In genomic region chr5:10685103-10685502, GRCh38 we compare ENCODE assay signal across 12 cellular contexts.
A peak's percentile ranks its signal among the peaks of the same experiment; 100 is the strongest.
DNase-seq lines count a peak whose midpoint lies in the region; ATAC-seq lines count a peak whose summit lies in the region.
"Had no signal": no experiment of that assay in that cellular context is flagged by ENCODE, and none has a peak within 500 bp of the region (broad histone marks: within the 10 kb centered on the region; RNA-seq: fewer than 3 reads in every experiment).

No MANE protein-coding gene starts in this region.

- H3K9me3 Mint-ChIP-seq in activated CD4-positive, alpha-beta T cell treated with anti-CD3 and anti-CD28 coated beads for 36 hours (ENCODE audit: low read depth): no peaks in the 10 kb centered on the region
- H3K9me3 Mint-ChIP-seq in stimulated activated naive B cell treated with anti-CD40 and anti-IgM and Interleukin-4, amounts not matched to agents 10 μg/mL and 1 μg/mL and 100 μg/mL, for 72 hours: peaks cover 0 to 4% of the 10 kb centered on the region in 2 donors

- H3K4me3 Mint-ChIP-seq in activated CD4-positive, alpha-beta T cell treated with anti-CD3 and anti-CD28 coated beads for 36 hours: no peak overlapping the region
- no peak overlapping the region for H3K4me3 Mint-ChIP-seq in stimulated activated naive B cell treated with anti-CD40 and anti-IgM and Interleukin-4, amounts not matched to agents 10 μg/mL and 1 μg/mL and 100 μg/mL, for 72 hours

- CTCF ChIA-PET in activated CD4-positive, alpha-beta T cell treated with anti-CD3 and anti-CD28 coated beads for 36 hours (lab: Charles Lee): interaction anchor here (0.9 to 2.7 kb wide), 4 partner anchors 11 to 232 kb away, joined by 3 to 10 read pairs (median 3); no protein-coding TSS in a partner anchor

- intact Hi-C loops in activated CD4-positive, alpha-beta T cell treated with anti-CD3 and anti-CD28 coated beads for 36 hours (cut with DNase I, micrococcal nuclease): loop anchor here in 1 of 2 experiments (2.0 to 5.0 kb wide), 2 partner anchors 52 to 123 kb away; partner anchors contain the start of gene ANKRD33B

- H3K4me1 Mint-ChIP-seq in activated CD4-positive, alpha-beta T cell treated with anti-CD3 and anti-CD28 coated beads for 36 hours: peaks cover 5% of the 10 kb centered on the region
- H3K4me1 Mint-ChIP-seq in stimulated activated naive B cell treated with anti-CD40 and anti-IgM and Interleukin-4, amounts not matched to agents 10 μg/mL and 1 μg/mL and 100 μg/mL, for 72 hours: peaks cover 19 to 23% of the 10 kb centered on the region in 2 donors

- H3K36me3 Mint-ChIP-seq in activated CD4-positive, alpha-beta T cell treated with anti-CD3 and anti-CD28 coated beads for 36 hours (ENCODE audit: low read depth): peaks cover 28% of the 10 kb centered on the region
- H3K36me3 Mint-ChIP-seq in stimulated activated naive B cell treated with anti-CD40 and anti-IgM and Interleukin-4, amounts not matched to agents 10 μg/mL and 1 μg/mL and 100 μg/mL, for 72 hours: peaks cover 47 to 72% of the 10 kb centered on the region in 2 donors

- POLR2A ChIA-PET in activated CD4-positive, alpha-beta T cell treated with anti-CD3 and anti-CD28 coated beads for 36 hours (lab: Charles Lee): interaction anchor here (0.5 to 0.6 kb wide), 2 partner anchors 109 to 332 kb away, joined by 3 to 4 read pairs; no protein-coding TSS in a partner anchor

- H3K27me3 Mint-ChIP-seq in activated CD4-positive, alpha-beta T cell treated with anti-CD3 and anti-CD28 coated beads for 36 hours: no peaks in the 10 kb centered on the region
- H3K27me3 Mint-ChIP-seq in stimulated activated naive B cell treated with anti-CD40 and anti-IgM and Interleukin-4, amounts not matched to agents 10 μg/mL and 1 μg/mL and 100 μg/mL, for 72 hours: no peaks in the 10 kb centered on the region

- peak; percentile 56 for ATAC-seq in activated CD4-positive, alpha-beta T cell treated with anti-CD3 and anti-CD28 coated beads for 36 hours
- ATAC-seq in GM21723 (IDR thresholded peaks at IDR 0.05; ENCODE audit: unreplicated experiment): peak; percentile 79
- ATAC-seq in HG03159 (IDR thresholded peaks at IDR 0.05; ENCODE audit: unreplicated experiment): peak; percentile 62
- ATAC-seq in stimulated activated naive B cell treated with anti-CD40 and anti-IgM and Interleukin-4, amounts not matched to agents 10 μg/mL and 1 μg/mL and 100 μg/mL, for 72 hours (replicated peaks): peak; percentile 72 to 76

- H3K27ac Mint-ChIP-seq in activated CD4-positive, alpha-beta T cell treated with anti-CD3 and anti-CD28 coated beads for 36 hours: peak overlapping the region; percentile 30
- peak overlapping the region; percentile 88 for H3K27ac Mint-ChIP-seq in stimulated activated naive B cell treated with anti-CD40 and anti-IgM and Interleukin-4, amounts not matched to agents 10 μg/mL and 1 μg/mL and 100 μg/mL, for 72 hours

- DNase-seq in activated CD4-positive, alpha-beta T cell treated with anti-CD3 and anti-CD28 coated beads for 36 hours: no peak
- DNase-seq in activated CD4-positive, alpha-beta T cell treated with anti-CD3 and anti-CD28 coated beads, Interleukin-2, amount 50 U/mL, for 48 hours: no peak
- no peak for DNase-seq in stimulated activated naive B cell treated with anti-CD40 and anti-IgM and Interleukin-4, amounts not matched to agents 10 μg/mL and 1 μg/mL and 100 μg/mL, for 72 hours
- no peak for DNase-seq in HT-29 (ENCODE audit: low spot score)
- DNase-seq in LoVo (ENCODE audit: low spot score): no peak
- DNase-seq in HuH-7.5 (ENCODE audit: low spot score): no peak
- DNase-seq: colonic mucosa, mammary epithelial cell, NCI-H1436, sigmoid colon had no signal
